ENCODE assay signal across 16 cellular contexts in the genomic region with DNA sequence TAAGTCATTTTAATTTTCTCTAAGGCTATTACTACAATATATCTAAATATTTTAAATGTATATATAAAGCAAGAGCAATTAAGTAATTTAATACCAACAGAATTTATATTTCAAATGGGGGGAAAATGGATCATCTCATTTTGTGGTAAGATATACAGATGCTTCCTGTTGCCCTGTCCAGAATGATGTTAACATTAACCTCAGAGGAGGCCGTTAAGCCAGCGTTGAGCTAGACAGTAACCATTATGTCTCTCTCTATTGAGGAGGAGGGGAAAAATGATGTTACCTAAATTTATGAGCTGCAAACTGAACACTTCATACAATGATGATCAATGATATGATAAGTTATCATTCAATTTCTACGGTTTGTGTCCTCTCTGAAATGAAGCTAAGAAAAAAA.
"Had no signal": no experiment of that assay in that cellular context is flagged by ENCODE, and none has a peak within 500 bp of the region (broad histone marks: within the 10 kb centered on the region; RNA-seq: fewer than 3 reads in every experiment).

No MANE protein-coding gene starts in this region.

- DNase-seq: activated CD4-positive, alpha-beta T cell treated with anti-CD3 and anti-CD28 coated beads for 4 hours; activated CD8-positive, alpha-beta memory T cell treated with anti-CD3 and anti-CD28 coated beads, Interleukin-2, amount 50 U/mL, for 4 hours; activated CD8-positive, alpha-beta T cell treated with anti-CD3 and anti-CD28 coated beads, Interleukin-2, amount 10 ng/mL, durations not matched to agents 7 days and 5 days; activated gamma-delta T cell; activated T-cell treated with anti-CD3 and anti-CD28 coated beads, Interleukin-2, amount 50 U/mL, for 48 hours; caudate nucleus; kidney glomerular epithelial cell; mesendoderm; nucleus accumbens; right cardiac atrium; T-helper 9 cell; trophoblast cell had no signal

- H3K36me3 Mint-ChIP-seq: activated naive CD4-positive, alpha-beta T cell treated with anti-CD3 and anti-CD28 coated beads, Interleukin-2, amount 50 U/mL, for 72 hours; natural killer cell treated with Interleukin-12 subunit alpha and Interleukin-12 subunit beta and Interleukin-15 and Interleukin-18, amount 100 ng/mL, for 72 hours had no signal

- ATAC-seq: activated CD8-positive, alpha-beta T cell treated with anti-CD3 and anti-CD28 coated beads, Interleukin-2, amount 10 ng/mL, durations not matched to agents 7 days and 5 days; activated naive CD4-positive, alpha-beta T cell treated with anti-CD3 and anti-CD28 coated beads, Interleukin-2, amount 50 U/mL, for 72 hours; esophagus mucosa; natural killer cell treated with Interleukin-12 subunit alpha and Interleukin-12 subunit beta and Interleukin-15 and Interleukin-18, amount 100 ng/mL, for 72 hours; right cardiac atrium had no signal

- H3K4me3 Mint-ChIP-seq: activated CD8-positive, alpha-beta T cell treated with anti-CD3 and anti-CD28 coated beads, Interleukin-2, amount 10 ng/mL, durations not matched to agents 7 days and 5 days; natural killer cell treated with Interleukin-12 subunit alpha and Interleukin-12 subunit beta and Interleukin-15 and Interleukin-18, amount 100 ng/mL, for 72 hours; stimulated activated naive CD8-positive, alpha-beta T cell treated with anti-CD3 and anti-CD28 coated beads, Interleukin-15, Interleukin-2, amounts not matched to agents 100 ng/mL and 50 ng/mL, for 24 hours had no signal

- H3K27me3 Mint-ChIP-seq: natural killer cell treated with Interleukin-12 subunit alpha and Interleukin-12 subunit beta and Interleukin-15 and Interleukin-18, amount 100 ng/mL, for 72 hours; stimulated activated naive CD8-positive, alpha-beta T cell treated with anti-CD3 and anti-CD28 coated beads, Interleukin-15, Interleukin-2, amounts not matched to agents 100 ng/mL and 50 ng/mL, for 24 hours had no signal

- H3K9me3 Mint-ChIP-seq: activated naive CD4-positive, alpha-beta T cell treated with anti-CD3 and anti-CD28 coated beads, Interleukin-2, amount 50 U/mL, for 72 hours; natural killer cell treated with Interleukin-12 subunit alpha and Interleukin-12 subunit beta and Interleukin-15 and Interleukin-18, amount 100 ng/mL, for 72 hours; stimulated activated naive CD8-positive, alpha-beta T cell treated with anti-CD3 and anti-CD28 coated beads, Interleukin-15, Interleukin-2, amounts not matched to agents 100 ng/mL and 50 ng/mL, for 24 hours had no signal

- H3K27ac Mint-ChIP-seq: activated CD8-positive, alpha-beta T cell treated with anti-CD3 and anti-CD28 coated beads, Interleukin-2, amount 10 ng/mL, durations not matched to agents 7 days and 5 days; activated naive CD4-positive, alpha-beta T cell treated with anti-CD3 and anti-CD28 coated beads, Interleukin-2, amount 50 U/mL, for 72 hours; natural killer cell treated with Interleukin-12 subunit alpha and Interleukin-12 subunit beta and Interleukin-15 and Interleukin-18, amount 100 ng/mL, for 72 hours; stimulated activated naive CD8-positive, alpha-beta T cell treated with anti-CD3 and anti-CD28 coated beads, Interleukin-15, Interleukin-2, amounts not matched to agents 100 ng/mL and 50 ng/mL, for 24 hours had no signal
